In the genomic region with DNA sequence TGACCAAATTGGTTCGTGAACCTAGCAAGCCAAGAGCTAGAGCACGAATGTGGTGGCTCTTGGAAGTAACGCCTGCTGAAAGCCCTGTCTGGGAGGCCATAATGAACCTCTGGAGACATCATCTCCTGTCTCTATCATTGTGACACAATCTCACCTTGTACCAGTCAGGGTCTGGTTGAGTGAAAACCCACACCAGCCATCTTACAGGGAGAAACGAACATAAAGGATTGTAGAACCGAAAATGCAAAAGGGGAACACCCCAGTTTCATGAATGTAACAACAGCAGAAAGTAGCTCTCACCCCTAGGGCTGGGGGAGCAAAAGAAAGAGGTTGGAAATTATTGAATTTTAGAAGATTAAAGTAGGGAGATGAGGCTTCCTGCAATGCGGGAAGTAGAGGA, we compare ENCODE assay signal across 11 cellular contexts.
DNase-seq lines count a peak whose midpoint lies in the region; ATAC-seq and TF ChIP-seq lines count a peak whose summit lies in the region.
"Had no signal": no experiment of that assay in that cellular context is flagged by ENCODE, and none has a peak within 500 bp of the region (broad histone marks: within the 10 kb centered on the region; RNA-seq: fewer than 3 reads in every experiment).

No MANE protein-coding gene starts in this region.

- H3K36me3 ChIP-seq in BLaER1 treated with 17β-estradiol and CSF1 and Interleukin-3, amounts not matched to agents 10 nM and 100 nM = no peaks in the 10 kb centered on the region

- H3K4me3 Mint-ChIP-seq in nephron progenitor cell = no peak overlapping the region

- no peak overlapping the region for H3K9ac ChIP-seq in BLaER1 treated with 17β-estradiol and CSF1 and Interleukin-3, amounts not matched to agents 10 nM and 100 nM
- H3K9ac ChIP-seq: KMS-11 had no signal

- peak; percentile 94 for DNase-seq in MV-4-11 (lab: John Stamatoyannopoulos, UW)
- DNase-seq in substantia nigra (lab: John Stamatoyannopoulos, UW) = no peak
- DNase-seq in KBM-7 = no peak
- no peak for DNase-seq in GM19240 (ENCODE audit: insufficient read length, low spot score)
- no peak for DNase-seq in nephron progenitor cell
- DNase-seq: stimulated activated CD4-positive, alpha-beta T cell treated with anti-CD3 and anti-CD28 coated beads, Interleukin-12 subunit alpha, Interleukin-12 subunit beta, amount 100 ng/mL, for 4 hours; testis had no signal

- in situ Hi-C loops in KBM-7 (cut with MboI; ENCODE audit: low pct_unique_long_range_greater_than_20kb, low sequenced_read_pairs) = no loop called here

- H3K9me3 Mint-ChIP-seq in nephron progenitor cell = peaks cover 4% of the 10 kb centered on the region

- no peak overlapping the region for H3K4me3 ChIP-seq in BLaER1 treated with 17β-estradiol and CSF1 and Interleukin-3, amounts not matched to agents 10 nM and 100 nM
- H3K4me3 ChIP-seq: testis had no signal

- no peak overlapping the region for H3K27ac Mint-ChIP-seq in nephron progenitor cell

- peaks cover 0 to 19% (median 3%) of the 10 kb centered on the region in 11 experiments; a peak in 11 of 22 replicates for H3K9me3 ChIP-seq in BLaER1 treated with 17β-estradiol and CSF1 and Interleukin-3, amounts not matched to agents 10 nM and 100 nM (replicated peaks in 1 of 11)
- H3K9me3 ChIP-seq: testis had no signal

- H3K4me1 Mint-ChIP-seq in nephron progenitor cell = peaks cover 6% of the 10 kb centered on the region

- H3K36me3 Mint-ChIP-seq in nephron progenitor cell (ENCODE audit: low read depth) = peaks cover 1% of the 10 kb centered on the region

- H3K4me1 ChIP-seq in BLaER1 treated with 17β-estradiol and CSF1 and Interleukin-3, amounts not matched to agents 10 nM and 100 nM = peaks cover 3 to 80% (median 17%) of the 10 kb centered on the region in 10 experiments; a peak in 18 of 20 replicates
- H3K4me1 ChIP-seq: testis had no signal

- H3K4me2 ChIP-seq in BLaER1 treated with 17β-estradiol and CSF1 and Interleukin-3, amounts not matched to agents 10 nM and 100 nM = peak overlapping the region in 6 of 11 experiments; percentile 10 to 75 (median 51); a peak in 10 of 22 replicates
- H3K4me2 ChIP-seq: KMS-11 had no signal

- peak overlapping the region in 3 of 11 experiments; percentile 27 to 37 (median 35); a peak in 5 of 22 replicates for H3K27ac ChIP-seq in BLaER1 treated with 17β-estradiol and CSF1 and Interleukin-3, amounts not matched to agents 10 nM and 100 nM
- H3K27ac ChIP-seq in substantia nigra (ENCODE audit: low read depth, low read length, poor library complexity, severe bottlenecking) = no peak overlapping the region
- H3K27ac ChIP-seq: KMS-11, testis had no signal

- TF ChIP-seq CTCF in nephron progenitor cell (IDR thresholded peaks at IDR 0.05) = no peak

- ATAC-seq in GM19351 (IDR thresholded peaks at IDR 0.05; ENCODE audit: unreplicated experiment) (peak; percentile 87), HG02884 (IDR thresholded peaks at IDR 0.05; ENCODE audit: unreplicated experiment) (peak; percentile 74)

- H4K20me1 ChIP-seq in BLaER1 treated with 17β-estradiol and CSF1 and Interleukin-3, amounts not matched to agents 10 nM and 100 nM = no peaks in the 10 kb centered on the region

- peaks cover 3% of the 10 kb centered on the region for H3K27me3 Mint-ChIP-seq in nephron progenitor cell (ENCODE audit: low read depth, poor library complexity)

- H3K27me3 ChIP-seq in BLaER1 treated with 17β-estradiol and CSF1 and Interleukin-3, amounts not matched to agents 10 nM and 100 nM = no peaks in the 10 kb centered on the region
- H3K27me3 ChIP-seq: testis had no signal
